ENCODE assay signal across 8 cellular contexts in genomic region chr11:68038226-68038717, GRCh38. TPM values are rescaled to one million over a fixed set of nuclear protein-coding genes. Genes with fewer than 3 reads are reported as not detected.
DNase-seq lines count a peak whose midpoint lies in the region; ATAC-seq, FAIRE-seq and TF ChIP-seq lines count a peak whose summit lies in the region.

No MANE protein-coding gene starts in this region.

- H3K36me3 ChIP-seq in GM12878 (ENCODE audit: control insufficient read depth in 2 of 2, insufficient read depth in 2 of 2, low read length in 1 of 2), result peaks cover 11 to 15% of the 10 kb centered on the region in 2 experiments; a peak in 3 of 4 replicates
- H3K36me3 ChIP-seq in liver (ENCODE audit: control insufficient read depth in 4 of 4, insufficient read depth in 3 of 4, low read depth in 1 of 4, low read length in 3 of 4), result peaks cover 0 to 6% (median 0%) of the 10 kb centered on the region in 4 donors
- peaks cover 0 to 12% of the 10 kb centered on the region in 2 donors for H3K36me3 ChIP-seq in vagina

- SMC1A ChIA-PET in GM12878 (lab: Charles Lee; ENCODE audit: uncharacterized antibody, unreplicated experiment), result interaction anchor here (0.6 to 1.3 kb wide), 2 partner anchors 78 to 89 kb away, joined by 3 read pairs; no protein-coding TSS in a partner anchor

- no peak for FAIRE-seq in GM12878 (lab: Jason Lieb, UNC)

- H3K9ac ChIP-seq in GM12878 (ENCODE audit: control insufficient read depth, insufficient read depth, low read length) (peak overlapping the region; percentile 79), liver (ENCODE audit: low read depth in 1 of 2, low read length in 2 of 2) (peak overlapping the region; percentile 73 to 84)

- peak; percentile 1 for ATAC-seq in Right ventricle myocardium superior (ENCODE audit: poor library complexity)
- ATAC-seq in Right ventricle myocardium inferior, result no peak
- ATAC-seq in GM12878, result peak; percentile 3
- no peak for ATAC-seq in GM21576 (IDR thresholded peaks at IDR 0.05; ENCODE audit: unreplicated experiment)
- no peak for ATAC-seq in GM21526 (IDR thresholded peaks at IDR 0.05; ENCODE audit: low FRiP score, unreplicated experiment)

- H4K20me1 ChIP-seq in GM12878 (ENCODE audit: control insufficient read depth, insufficient read depth), result no peaks in the 10 kb centered on the region; the same call in 1 of the 2 replicates

- H3K4me3 ChIP-seq in GM12878 (peak overlapping the region; percentile 99), liver (ENCODE audit: low read depth in 1 of 3, low read length in 3 of 3) (peak overlapping the region; percentile 58 to 88 (median 79)), vagina (peak overlapping the region; percentile 84 to 90)

- BruUV-seq in GM12878 (replicated peaks; lab: Mats Ljungman, UMichigan), result TSS peak; percentile 84

- H3K4me1 ChIP-seq in GM12878 (ENCODE audit: control insufficient read depth, insufficient read depth, low read length) (peaks cover 13% of the 10 kb centered on the region), liver (ENCODE audit: control insufficient read depth in 4 of 4, insufficient read depth in 4 of 4, low read length in 3 of 4) (peaks cover 23 to 58% (median 38%) of the 10 kb centered on the region in 4 donors), vagina (peaks cover 64% of the 10 kb centered on the region)

- TF ChIP-seq POLR2A in GM12878 (IDR thresholded peaks at IDR 0.05; ENCODE audit: low read depth, low read length) (0 out of 2 replicates have a peak, but pooled peaks have one; percentile 28), vagina (IDR thresholded peaks at IDR 0.05) (no peak)

- RAD21 ChIA-PET in GM12878 (lab: Charles Lee; ENCODE audit: unreplicated experiment), result interaction anchor here (2.0 to 4.3 kb wide), 2 partner anchors 80 to 171 kb away, joined by 4 to 23 read pairs; no protein-coding TSS in a partner anchor

- no peaks in the 10 kb centered on the region for H3K9me3 ChIP-seq in GM12878 (replicated peaks; ENCODE audit: control insufficient read depth, insufficient read depth, low read length)
- H3K9me3 ChIP-seq in liver (ENCODE audit: control insufficient read depth in 4 of 4, low read length in 3 of 4), result no peaks in the 10 kb centered on the region
- H3K9me3 ChIP-seq in vagina, result no peaks in the 10 kb centered on the region

- no peak for TF ChIP-seq RAD21 in GM12878 (IDR thresholded peaks at IDR 0.05; ENCODE audit: insufficient read depth, low read depth, low read length)
- TF ChIP-seq RAD21 in liver (IDR thresholded peaks at IDR 0.05), result peak in 1 of 2 donors; percentile 21

- intact Hi-C loops in Right ventricle myocardium superior (cut with DNase I), result loop anchor here (10.0 kb wide), 1 partner anchor 87 kb away; the partner anchor contains the start of gene CHKA
- intact Hi-C loops in Right ventricle myocardium inferior (cut with DNase I), result no loop called here
- intact Hi-C loops in GM12878 (cut with micrococcal nuclease; ENCODE audit: unreplicated experiment), result loop anchor here (5.0 kb wide), 1 partner anchor 36 kb away; the partner anchor contains the start of gene UNC93B1
- intact Hi-C loops in vagina (cut with DNase I), result no loop called here

- WGBS in GM12878 (ENCODE audit: insufficient coverage, insufficient replicate concordance, low lambda C conversion rate, missing lambda C conversion rate), result 51% methylated on average over 13 of the region's 13 CpGs
- 16% methylated on average over 13 of the region's 13 CpGs for WGBS in liver

- CTCF ChIA-PET in GM12878 (lab: Yijun Ruan, JAX), result interaction anchor here (2.2 kb wide), 1 partner anchor 29 kb away, joined by 5 read pairs; no protein-coding TSS in a partner anchor

- DNase-seq in Right ventricle myocardium superior (no peak), Right ventricle myocardium inferior (ENCODE audit: missing footprints) (no peak), GM12878 (ENCODE audit: low read depth, low spot score) (no peak), vagina (ENCODE audit: extremely low spot score in 2 of 2) (no peak), SW480 (ENCODE audit: low spot score) (no peak)

- H3K4me2 ChIP-seq in GM12878 (ENCODE audit: control insufficient read depth, insufficient read depth), result peak overlapping the region; percentile 85

- peaks cover 46% of the 10 kb centered on the region for H3K79me2 ChIP-seq in GM12878 (ENCODE audit: control insufficient read depth, insufficient read depth, low read length)

- POLR2A ChIA-PET in GM12878 (lab: Charles Lee), result interaction anchor here (0.5 to 2.6 kb wide), 4 partner anchors 14 to 249 kb away, joined by 3 to 11 read pairs (median 4); partner anchors contain the start of gene UNC93B1

- in situ Hi-C loops in GM12878 (cut with MboI), result no loop called here

- TF ChIP-seq CTCF in GM12878 (IDR thresholded peaks at IDR 0.05 in 2 of 3, conservative IDR thresholded peaks at IDR 0.05 in 1 of 3; ENCODE audit: control insufficient read depth in 2 of 3, extremely low read depth in 1 of 3, insufficient read depth in 1 of 3, low read depth in 3 of 3, low read length in 3 of 3) (no peak), liver (IDR thresholded peaks at IDR 0.05; ENCODE audit: low read depth, low read length, missing input control) (no peak), vagina (IDR thresholded peaks at IDR 0.05) (no peak)

- H3K27ac ChIP-seq in GM12878 (ENCODE audit: control insufficient read depth, insufficient read depth), result peak overlapping the region; percentile 91
- H3K27ac ChIP-seq in liver (ENCODE audit: low read depth in 1 of 2, low read length in 2 of 2), result peak overlapping the region; percentile 93 to 98
- H3K27ac ChIP-seq in vagina, result peak overlapping the region; percentile 96

- TF ChIP-seq EP300 in GM12878 (IDR thresholded peaks at IDR 0.05; ENCODE audit: borderline replicate concordance in 1 of 2, control insufficient read depth in 1 of 2, low read depth in 2 of 2, low read length in 2 of 2), result no peak

- H3K27me3 ChIP-seq in GM12878 (replicated peaks in 1 of 2; ENCODE audit: control insufficient read depth in 2 of 2, insufficient read depth in 2 of 2, low read length in 1 of 2) (no peaks in the 10 kb centered on the region), liver (ENCODE audit: control insufficient read depth in 4 of 4, insufficient read depth in 4 of 4, low read length in 3 of 4) (no peaks in the 10 kb centered on the region), vagina (no peaks in the 10 kb centered on the region)

- H2AFZ ChIP-seq in GM12878 (ENCODE audit: control insufficient read depth, low read depth, low read length), result peak overlapping the region; percentile 69

RNA-seq across cellular contexts. Expression of gene TCIRG1, which starts 0.6 kb away (rescaled TPM):
- 22.3 TPM for total RNA-seq in Right ventricle myocardium superior
- 30.4 TPM for total RNA-seq in Right ventricle myocardium inferior
- 287 and 325 TPM in 2 replicates for total RNA-seq in GM12878 (2013; cell fraction: nucleolus; rRNA removed)
- 143 and 166 TPM in 2 replicates for total RNA-seq in GM12878 (2014; rRNA removed)
- 18.9 and 20.4 TPM in 2 replicates for total RNA-seq in GM12878 (2014; rRNA removed; fragmentation: Illumina TruSeq; extraction: Trizol)
- total RNA-seq in GM12878 (2021), result 173 and 179 TPM in 2 replicates
- 40.2 TPM for polyA plus RNA-seq in GM12878 (2011; ENCODE audit: low read depth)
- 20.8 and 51.2 TPM in 2 replicates for polyA plus RNA-seq in GM12878 (2011; rRNA removed)
- polyA plus RNA-seq in GM12878 (2011; cell fraction: cytosol; rRNA removed), result 73.7 and 130 TPM in 2 replicates
- polyA plus RNA-seq in GM12878 (2011; cell fraction: nucleus; rRNA removed), result 2,133 and 2,164 TPM in 2 replicates
- 133 and 152 TPM in 2 replicates for polyA plus RNA-seq in GM12878 (2012)
- 3.0 and 18.6 TPM in 2 replicates for polyA plus RNA-seq in GM12878 (2014; fragmentation: Illumina TruSeq; extraction: Trizol)
- polyA plus RNA-seq in GM12878 (2014; fragmentation: Nextera tagmentation; extraction: Ambion mirVana), result 1 to 10 TPM in 1 of 2 experiments, under 1 TPM in 1; 0.76 to 7.5 TPM
- polyA plus RNA-seq in GM12878 (2014; rRNA removed), result 218 and 238 TPM in 2 replicates
- 100 to 1,000 TPM; 124 to 148 TPM for polyA plus RNA-seq in GM12878 (2016; fragmentation: Nextera tagmentation; extraction: Ambion mirVana)
- polyA minus RNA-seq in GM12878 (2011; rRNA and poly(A)+ RNA removed), result 36.7 and 83.1 TPM in 2 replicates
- 30.3 and 36.8 TPM in 2 replicates for polyA minus RNA-seq in GM12878 (2011; cell fraction: cytosol; rRNA and poly(A)+ RNA removed)
- 200 and 263 TPM in 2 replicates for polyA minus RNA-seq in GM12878 (2011; cell fraction: nucleus; rRNA and poly(A)+ RNA removed)
- total RNA-seq in liver, result 10 to 100 TPM; 32.2 to 96.1 TPM
- polyA plus RNA-seq in liver, result 10 to 100 TPM; 42.6 to 46.4 TPM
- total RNA-seq in vagina, result 121 TPM

RNA-seq across cellular contexts. Expression of gene NDUFS8, which starts 7.8 kb away (rescaled TPM):
- total RNA-seq in Right ventricle myocardium superior, result 474 TPM
- total RNA-seq in Right ventricle myocardium inferior, result 479 TPM
- 26.5 and 35.4 TPM in 2 replicates for total RNA-seq in GM12878 (2013; cell fraction: nucleolus; rRNA removed)
- 224 and 238 TPM in 2 replicates for total RNA-seq in GM12878 (2014; rRNA removed)
- total RNA-seq in GM12878 (2014; rRNA removed; fragmentation: Illumina TruSeq; extraction: Trizol), result 67.9 and 69.2 TPM in 2 replicates
- 169 and 176 TPM in 2 replicates for total RNA-seq in GM12878 (2021)
- 53.0 TPM for polyA plus RNA-seq in GM12878 (2011; ENCODE audit: low read depth)
- polyA plus RNA-seq in GM12878 (2011; rRNA removed), result 17.7 and 41.5 TPM in 2 replicates
- polyA plus RNA-seq in GM12878 (2011; cell fraction: cytosol; rRNA removed), result 87.4 and 156 TPM in 2 replicates
- 97.0 and 109 TPM in 2 replicates for polyA plus RNA-seq in GM12878 (2011; cell fraction: nucleus; rRNA removed)
- polyA plus RNA-seq in GM12878 (2012), result 86.6 and 93.3 TPM in 2 replicates
- 13.1 and 44.4 TPM in 2 replicates for polyA plus RNA-seq in GM12878 (2014; fragmentation: Illumina TruSeq; extraction: Trizol)
- 10 to 100 TPM; 17.6 to 71.2 TPM for polyA plus RNA-seq in GM12878 (2014; fragmentation: Nextera tagmentation; extraction: Ambion mirVana)
- 214 and 239 TPM in 2 replicates for polyA plus RNA-seq in GM12878 (2014; rRNA removed)
- polyA plus RNA-seq in GM12878 (2016; fragmentation: Nextera tagmentation; extraction: Ambion mirVana), result 100 to 1,000 TPM; 300 to 308 TPM
- polyA minus RNA-seq in GM12878 (2011; rRNA and poly(A)+ RNA removed), result 41.8 and 80.4 TPM in 2 replicates
- 42.0 and 51.3 TPM in 2 replicates for polyA minus RNA-seq in GM12878 (2011; cell fraction: cytosol; rRNA and poly(A)+ RNA removed)
- polyA minus RNA-seq in GM12878 (2011; cell fraction: nucleus; rRNA and poly(A)+ RNA removed), result 30.9 and 54.5 TPM in 2 replicates
- total RNA-seq in liver, result 10 to 100 TPM; 61.2 to 89.8 TPM
- 100 to 1,000 TPM; 122 to 148 TPM for polyA plus RNA-seq in liver
- total RNA-seq in vagina, result 118 TPM

RNA-seq across cellular contexts. Expression of gene ALDH3B1, which starts 28.1 kb away (rescaled TPM):
- 4.4 TPM for total RNA-seq in Right ventricle myocardium superior
- total RNA-seq in Right ventricle myocardium inferior, result 3.5 TPM
- not detected in 2 replicates for total RNA-seq in GM12878 (2013; cell fraction: nucleolus; rRNA removed)
- 0.17 and 0.60 TPM in 2 replicates for total RNA-seq in GM12878 (2014; rRNA removed)
- 0.18 TPM in 1 of 2 replicates, not detected in the other for total RNA-seq in GM12878 (2014; rRNA removed; fragmentation: Illumina TruSeq; extraction: Trizol)
- 0.32 TPM in 1 of 2 replicates, not detected in the other for total RNA-seq in GM12878 (2021)
- polyA plus RNA-seq in GM12878 (2011; ENCODE audit: low read depth), result not detected
- polyA plus RNA-seq in GM12878 (2011; rRNA removed), result not detected in 2 replicates
- 0.01 TPM in 1 of 2 replicates, not detected in the other for polyA plus RNA-seq in GM12878 (2011; cell fraction: cytosol; rRNA removed)
- polyA plus RNA-seq in GM12878 (2011; cell fraction: nucleus; rRNA removed), result not detected in 2 replicates
- polyA plus RNA-seq in GM12878 (2012), result 0.13 and 0.14 TPM in 2 replicates
- polyA plus RNA-seq in GM12878 (2014; fragmentation: Illumina TruSeq; extraction: Trizol), result 0.04 TPM in 1 of 2 replicates, not detected in the other
- under 1 TPM; 0.03 to 0.13 TPM for polyA plus RNA-seq in GM12878 (2014; fragmentation: Nextera tagmentation; extraction: Ambion mirVana)
- 0.19 and 0.23 TPM in 2 replicates for polyA plus RNA-seq in GM12878 (2014; rRNA removed)
- under 1 TPM in 1 of 2 experiments, not detected in 1; 0.37 TPM for polyA plus RNA-seq in GM12878 (2016; fragmentation: Nextera tagmentation; extraction: Ambion mirVana)
- not detected in 2 replicates for polyA minus RNA-seq in GM12878 (2011; rRNA and poly(A)+ RNA removed)
- polyA minus RNA-seq in GM12878 (2011; cell fraction: cytosol; rRNA and poly(A)+ RNA removed), result 0.94 and 1.0 TPM in 2 replicates
- polyA minus RNA-seq in GM12878 (2011; cell fraction: nucleus; rRNA and poly(A)+ RNA removed), result 0.12 and 0.29 TPM in 2 replicates
- total RNA-seq in liver, result 1 to 10 TPM; 3.3 to 7.1 TPM
- 1 to 10 TPM; 1.6 to 3.6 TPM for polyA plus RNA-seq in liver
- 22.1 TPM for total RNA-seq in vagina

RNA-seq across cellular contexts. Expression of gene UNC93B1, which starts 34.4 kb away (rescaled TPM):
- total RNA-seq in Right ventricle myocardium superior, result 7.3 TPM
- total RNA-seq in Right ventricle myocardium inferior, result 9.0 TPM
- total RNA-seq in GM12878 (2013; cell fraction: nucleolus; rRNA removed), result 59.2 TPM in 2 replicates
- 61.9 and 67.8 TPM in 2 replicates for total RNA-seq in GM12878 (2014; rRNA removed)
- 16.1 and 18.6 TPM in 2 replicates for total RNA-seq in GM12878 (2014; rRNA removed; fragmentation: Illumina TruSeq; extraction: Trizol)
- 75.6 and 79.7 TPM in 2 replicates for total RNA-seq in GM12878 (2021)
- 29.9 TPM for polyA plus RNA-seq in GM12878 (2011; ENCODE audit: low read depth)
- polyA plus RNA-seq in GM12878 (2011; rRNA removed), result 18.5 and 41.1 TPM in 2 replicates
- 38.3 and 51.7 TPM in 2 replicates for polyA plus RNA-seq in GM12878 (2011; cell fraction: cytosol; rRNA removed)
- 115 and 153 TPM in 2 replicates for polyA plus RNA-seq in GM12878 (2011; cell fraction: nucleus; rRNA removed)
- 54.8 and 57.9 TPM in 2 replicates for polyA plus RNA-seq in GM12878 (2012)
- 8.1 and 25.3 TPM in 2 replicates for polyA plus RNA-seq in GM12878 (2014; fragmentation: Illumina TruSeq; extraction: Trizol)
- 1 to 10 TPM; 1.3 to 3.4 TPM for polyA plus RNA-seq in GM12878 (2014; fragmentation: Nextera tagmentation; extraction: Ambion mirVana)
- 73.1 and 79.9 TPM in 2 replicates for polyA plus RNA-seq in GM12878 (2014; rRNA removed)
- polyA plus RNA-seq in GM12878 (2016; fragmentation: Nextera tagmentation; extraction: Ambion mirVana), result 10 to 100 TPM; 35.0 to 37.5 TPM
- polyA minus RNA-seq in GM12878 (2011; rRNA and poly(A)+ RNA removed), result 31.6 and 44.0 TPM in 2 replicates
- polyA minus RNA-seq in GM12878 (2011; cell fraction: cytosol; rRNA and poly(A)+ RNA removed), result 18.9 and 20.0 TPM in 2 replicates
- polyA minus RNA-seq in GM12878 (2011; cell fraction: nucleus; rRNA and poly(A)+ RNA removed), result 24.2 and 31.8 TPM in 2 replicates
- 10 to 100 TPM; 16.5 to 19.1 TPM for total RNA-seq in liver
- 10 to 100 TPM in 1 of 2 donors, 1 to 10 TPM in 1; 9.2 to 13.6 TPM for polyA plus RNA-seq in liver
- 30.4 TPM for total RNA-seq in vagina

Comparison
In these comparisons a context has a peak if more than half of its experiments do, and no peak if none do; other contexts are left out.
1. ATAC-seq: peak in Right ventricle myocardium superior (single experiment) and GM12878 (single experiment); none in Right ventricle myocardium inferior (single experiment), GM21576 (single experiment) and GM21526 (single experiment).
2. intact Hi-C loops: an anchor here in Right ventricle myocardium superior (10.0 kb wide) and GM12878 (5.0 kb wide); none called in Right ventricle myocardium inferior and vagina.
3. Peak in every context shown above with its lines, with median percentiles within 50 percentile points of each other: H3K27ac ChIP-seq and H3K4me3 ChIP-seq.